1 cellular context compared by ENCODE assay signal in the genomic region with DNA sequence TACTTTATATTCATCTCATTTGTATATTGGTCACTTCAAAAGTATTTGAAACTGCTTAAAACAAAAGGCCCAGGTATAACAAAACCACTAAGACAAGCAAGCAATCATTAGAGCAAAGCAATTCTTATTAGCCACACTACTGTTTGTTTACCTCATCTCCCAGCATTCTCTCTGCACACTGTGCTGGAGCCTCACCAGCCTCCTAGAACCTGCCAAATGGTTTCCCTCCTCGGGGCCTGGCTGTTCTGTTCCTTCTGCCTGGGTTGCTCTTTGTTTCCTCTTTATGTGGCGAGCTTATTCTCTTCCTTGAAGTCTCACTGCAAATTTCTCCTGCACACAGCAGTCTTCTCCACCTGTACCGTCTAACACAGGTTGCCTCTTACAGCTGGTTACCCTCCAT.
TF ChIP-seq lines count a peak whose summit lies in the region.

No MANE protein-coding gene starts in this region.

TF ChIP-seq in GM23338, 12 proteins besides CTCF, POLR2A, EP300 and RAD21 (continued from another document):
- no peak for TF ChIP-seq REST (IDR thresholded peaks at IDR 0.05; ENCODE audit: unreplicated experiment)
- no peak for TF ChIP-seq EZH2phosphoT487 (IDR thresholded peaks at IDR 0.05; ENCODE audit: unreplicated experiment)
- no peak for TF ChIP-seq ETS1 (IDR thresholded peaks at IDR 0.05)
- TF ChIP-seq, protein P1, sequence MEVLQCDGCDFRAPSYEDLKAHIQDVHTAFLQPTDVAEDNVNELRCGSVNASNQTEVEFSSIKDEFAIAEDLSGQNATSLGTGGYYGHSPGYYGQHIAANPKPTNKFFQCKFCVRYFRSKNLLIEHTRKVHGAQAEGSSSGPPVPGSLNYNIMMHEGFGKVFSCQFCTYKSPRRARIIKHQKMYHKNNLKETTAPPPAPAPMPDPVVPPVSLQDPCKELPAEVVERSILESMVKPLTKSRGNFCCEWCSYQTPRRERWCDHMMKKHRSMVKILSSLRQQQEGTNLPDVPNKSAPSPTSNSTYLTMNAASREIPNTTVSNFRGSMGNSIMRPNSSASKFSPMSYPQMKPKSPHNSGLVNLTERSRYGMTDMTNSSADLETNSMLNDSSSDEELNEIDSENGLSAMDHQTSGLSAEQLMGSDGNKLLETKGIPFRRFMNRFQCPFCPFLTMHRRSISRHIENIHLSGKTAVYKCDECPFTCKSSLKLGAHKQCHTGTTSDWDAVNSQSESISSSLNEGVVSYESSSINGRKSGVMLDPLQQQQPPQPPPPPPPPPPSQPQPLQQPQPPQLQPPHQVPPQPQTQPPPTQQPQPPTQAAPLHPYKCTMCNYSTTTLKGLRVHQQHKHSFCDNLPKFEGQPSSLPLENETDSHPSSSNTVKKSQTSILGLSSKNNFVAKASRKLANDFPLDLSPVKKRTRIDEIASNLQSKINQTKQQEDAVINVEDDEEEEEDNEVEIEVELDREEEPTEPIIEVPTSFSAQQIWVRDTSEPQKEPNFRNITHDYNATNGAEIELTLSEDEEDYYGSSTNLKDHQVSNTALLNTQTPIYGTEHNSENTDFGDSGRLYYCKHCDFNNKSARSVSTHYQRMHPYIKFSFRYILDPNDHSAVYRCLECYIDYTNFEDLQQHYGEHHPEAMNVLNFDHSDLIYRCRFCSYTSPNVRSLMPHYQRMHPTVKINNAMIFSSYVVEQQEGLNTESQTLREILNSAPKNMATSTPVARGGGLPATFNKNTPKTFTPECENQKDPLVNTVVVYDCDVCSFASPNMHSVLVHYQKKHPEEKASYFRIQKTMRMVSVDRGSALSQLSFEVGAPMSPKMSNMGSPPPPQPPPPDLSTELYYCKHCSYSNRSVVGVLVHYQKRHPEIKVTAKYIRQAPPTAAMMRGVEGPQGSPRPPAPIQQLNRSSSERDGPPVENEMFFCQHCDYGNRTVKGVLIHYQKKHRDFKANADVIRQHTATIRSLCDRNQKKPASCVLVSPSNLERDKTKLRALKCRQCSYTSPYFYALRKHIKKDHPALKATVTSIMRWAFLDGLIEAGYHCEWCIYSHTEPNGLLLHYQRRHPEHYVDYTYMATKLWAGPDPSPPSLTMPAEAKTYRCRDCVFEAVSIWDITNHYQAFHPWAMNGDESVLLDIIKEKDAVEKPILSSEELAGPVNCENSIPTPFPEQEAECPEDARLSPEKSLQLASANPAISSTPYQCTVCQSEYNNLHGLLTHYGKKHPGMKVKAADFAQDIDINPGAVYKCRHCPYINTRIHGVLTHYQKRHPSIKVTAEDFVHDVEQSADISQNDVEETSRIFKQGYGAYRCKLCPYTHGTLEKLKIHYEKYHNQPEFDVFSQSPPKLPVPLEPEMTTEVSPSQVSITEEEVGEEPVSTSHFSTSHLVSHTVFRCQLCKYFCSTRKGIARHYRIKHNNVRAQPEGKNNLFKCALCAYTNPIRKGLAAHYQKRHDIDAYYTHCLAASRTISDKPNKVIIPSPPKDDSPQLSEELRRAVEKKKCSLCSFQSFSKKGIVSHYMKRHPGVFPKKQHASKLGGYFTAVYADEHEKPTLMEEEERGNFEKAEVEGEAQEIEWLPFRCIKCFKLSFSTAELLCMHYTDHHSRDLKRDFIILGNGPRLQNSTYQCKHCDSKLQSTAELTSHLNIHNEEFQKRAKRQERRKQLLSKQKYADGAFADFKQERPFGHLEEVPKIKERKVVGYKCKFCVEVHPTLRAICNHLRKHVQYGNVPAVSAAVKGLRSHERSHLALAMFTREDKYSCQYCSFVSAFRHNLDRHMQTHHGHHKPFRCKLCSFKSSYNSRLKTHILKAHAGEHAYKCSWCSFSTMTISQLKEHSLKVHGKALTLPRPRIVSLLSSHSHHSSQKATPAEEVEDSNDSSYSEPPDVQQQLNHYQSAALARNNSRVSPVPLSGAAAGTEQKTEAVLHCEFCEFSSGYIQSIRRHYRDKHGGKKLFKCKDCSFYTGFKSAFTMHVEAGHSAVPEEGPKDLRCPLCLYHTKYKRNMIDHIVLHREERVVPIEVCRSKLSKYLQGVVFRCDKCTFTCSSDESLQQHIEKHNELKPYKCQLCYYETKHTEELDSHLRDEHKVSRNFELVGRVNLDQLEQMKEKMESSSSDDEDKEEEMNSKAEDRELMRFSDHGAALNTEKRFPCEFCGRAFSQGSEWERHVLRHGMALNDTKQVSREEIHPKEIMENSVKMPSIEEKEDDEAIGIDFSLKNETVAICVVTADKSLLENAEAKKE (CRISPR knock-in tag; IDR thresholded peaks at IDR 0.05) = no peak
TF ChIP-seq in GM23338: peak in this region for 0.
